In genomic region chr15:69853572-69853971, GRCh38 we compare ENCODE assay signal across 12 cellular contexts.
DNase-seq lines count a peak whose midpoint lies in the region.
"Had no signal": no experiment of that assay in that cellular context is flagged by ENCODE, and none has a peak within 500 bp of the region (broad histone marks: within the 10 kb centered on the region; RNA-seq: fewer than 3 reads in every experiment).

No MANE protein-coding gene starts in this region.

- H3K4me3 ChIP-seq in SJSA1: no peak overlapping the region
- H3K4me3 ChIP-seq: skin epidermis had no signal

- H3K27ac ChIP-seq in SJSA1: peak overlapping the region; percentile 100
- H3K27ac ChIP-seq: skin epidermis had no signal

- peaks cover 61% of the 10 kb centered on the region for H3K4me1 ChIP-seq in SJSA1 (replicated peaks)

- peaks cover 27% of the 10 kb centered on the region for H3K36me3 ChIP-seq in SJSA1

- peak; percentile 64 for DNase-seq in GM04504 (ENCODE audit: low read depth)
- DNase-seq in SJSA1 (ENCODE audit: low read depth in 1 of 2, low spot score in 2 of 2): peak; percentile 98 to 99
- DNase-seq in fibroblast of peridontal ligament (ENCODE audit: extremely low read depth): peak; percentile 59
- peak; percentile 40 for DNase-seq in retina
- no peak for DNase-seq in SHP77 (lab: John Stamatoyannopoulos, UW)
- DNase-seq in NCI-H146 treated with DMSO at 0.1 percent for 48 hours (lab: John Stamatoyannopoulos, UW; ENCODE audit: unreplicated experiment): no peak
- no peak for DNase-seq in activated CD8-positive, alpha-beta memory T cell treated with anti-CD3 and anti-CD28 coated beads, Interleukin-2, amount 50 U/mL, for 48 hours
- no peak for DNase-seq in NCI-H1694 treated with DMSO at 0.1 percent for 48 hours (lab: John Stamatoyannopoulos, UW)
- DNase-seq: effector CD8-positive, alpha-beta T cell; NCI-H510A; stimulated activated naive CD4-positive, alpha-beta T cell had no signal

- no peaks in the 10 kb centered on the region for H3K27me3 ChIP-seq in SJSA1 (replicated peaks)

- H3K9me3 ChIP-seq in SJSA1 (replicated peaks): no peaks in the 10 kb centered on the region

Comparison
In these comparisons a context has a peak if more than half of its experiments do, and no peak if none do; other contexts are left out.
1. DNase-seq: peak in GM04504 (single experiment), SJSA1 (2 of 2), fibroblast of peridontal ligament (single experiment) and retina (single experiment); none in SHP77 (0 of 2), NCI-H146 treated with DMSO at 0.1 percent for 48 hours (single experiment), activated CD8-positive, alpha-beta memory T cell treated with anti-CD3 and anti-CD28 coated beads, Interleukin-2, amount 50 U/mL, for 48 hours (single experiment) and NCI-H1694 treated with DMSO at 0.1 percent for 48 hours (single experiment).